ENCODE assay signal across 31 cellular contexts in genomic region chr3:94694001-94694400, GRCh38.
"Had no signal": no experiment of that assay in that cellular context is flagged by ENCODE, and none has a peak within 500 bp of the region (broad histone marks: within the 10 kb centered on the region; RNA-seq: fewer than 3 reads in every experiment).

No MANE protein-coding gene starts in this region.

- DNase-seq: activated CD4-positive, alpha-beta T cell treated with anti-CD3 and anti-CD28 coated beads for 1 hour; activated CD4-positive, alpha-beta T cell treated with anti-CD3 and anti-CD28 coated beads, Interleukin-2, amount 10 ng/mL, durations not matched to agents 24 days and 14 days; activated CD4-positive, alpha-beta T cell treated with anti-CD3 and anti-CD28 coated beads, Interleukin-2, amount 50 U/mL, for 4 hours; activated CD4-positive, CD25-positive, alpha-beta regulatory T cell; activated CD8-positive, alpha-beta T cell treated with anti-CD3 and anti-CD28 coated beads for 36 hours; activated gamma-delta T cell; activated naive CD4-positive, alpha-beta T cell treated with Interleukin-2 at 50 U/mL for 16 hours; activated naive CD8-positive, alpha-beta T cell treated with anti-CD3 and anti-CD28 coated beads, Interleukin-2, amount 10 ng/mL, durations not matched to agents 7 days and 5 days; activated T-cell treated with anti-CD3 and anti-CD28 coated beads, Interleukin-2, amount 50 U/mL, for 1 hour; activated T-cell treated with anti-CD3 and anti-CD28 coated beads, Interleukin-2, amount 50 U/mL, for 72 hours; amygdala; Karpas-422; KBM-7; NCI-H1105; NCI-H1417 treated with DMSO at 0.1 percent for 48 hours; NCI-H187 treated with DMSO at 0.1 percent for 48 hours; NCI-H2081; NCI-H2171 treated with DMSO at 0.1 percent for 48 hours; NCI-H2227 treated with DMSO at 0.1 percent for 48 hours; NK-92 treated with Interleukin-12 subunit alpha and Interleukin-12 subunit beta, amount 100 ng/mL, for 24 hours; OCI-M1; SHP77; SJCRH30; SW 1271; T-helper 1 cell; T-helper 2 cell; T-helper 9 cell; WERI-Rb-1 had no signal

- H3K4me3 ChIP-seq: ascending aorta, breast epithelium, SJCRH30 had no signal

- H3K27me3 ChIP-seq: ascending aorta, breast epithelium, SJCRH30 had no signal

- H3K27ac ChIP-seq: ascending aorta, breast epithelium, SJCRH30, WERI-Rb-1 had no signal

- H3K36me3 ChIP-seq: ascending aorta, breast epithelium, SJCRH30, WERI-Rb-1 had no signal

- H3K9me3 ChIP-seq: ascending aorta, breast epithelium, SJCRH30 had no signal

- ATAC-seq: activated CD8-positive, alpha-beta T cell treated with anti-CD3 and anti-CD28 coated beads for 36 hours; activated T-cell treated with anti-CD3 and anti-CD28 coated beads, Interleukin-2, amount 50 U/mL, for 72 hours; activated T-helper 17 cell treated with anti-CD3 and anti-CD28 coated beads, Interleukin-2, amount 50 U/mL, for 72 hours had no signal

- H3K4me1 ChIP-seq: ascending aorta, breast epithelium, SJCRH30 had no signal
